In the genomic region with DNA sequence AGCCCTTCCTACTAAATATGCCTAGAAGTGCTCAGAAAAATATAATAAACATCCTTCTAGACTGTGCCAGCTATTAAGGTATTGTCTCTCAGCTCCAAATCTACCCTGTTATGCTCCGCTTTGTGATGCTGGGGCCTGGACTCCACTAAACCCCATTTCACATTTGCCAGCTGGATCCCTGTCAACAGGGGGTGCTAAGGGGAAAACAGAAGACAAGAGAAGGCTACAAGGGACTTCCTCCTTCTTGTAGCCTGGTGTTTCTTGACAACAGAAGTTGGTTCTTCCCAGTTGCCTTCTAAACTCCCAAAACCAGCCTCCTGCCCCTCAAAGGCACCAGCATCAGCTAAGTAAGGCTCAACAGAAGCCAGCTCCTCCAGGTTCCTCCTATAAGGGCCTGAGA, we compare ENCODE assay signal across 12 cellular contexts. TPM values are rescaled to one million over a fixed set of nuclear protein-coding genes. Genes with fewer than 3 reads are reported as not detected.
DNase-seq lines count a peak whose midpoint lies in the region; ATAC-seq and TF ChIP-seq lines count a peak whose summit lies in the region.
"Had no signal": no experiment of that assay in that cellular context is flagged by ENCODE, and none has a peak within 500 bp of the region (broad histone marks: within the 10 kb centered on the region; RNA-seq: fewer than 3 reads in every experiment).

No MANE protein-coding gene starts in this region.

- H2BK120ac ChIP-seq in mesenchymal stem cell (ENCODE audit: low read depth, low read length): peak overlapping the region; percentile 71

- TF ChIP-seq CTCF in Caco-2 (IDR thresholded peaks at IDR 0.05; ENCODE audit: insufficient read depth in 1 of 2, low read depth in 1 of 2, low read length in 1 of 2, severe bottlenecking in 1 of 2, unreplicated experiment in 1 of 2): peak in 1 of 2 experiments; percentile 28
- TF ChIP-seq CTCF in HL-60 (IDR thresholded peaks at IDR 0.05; ENCODE audit: insufficient read depth, low read length): peak; percentile 47
- peak; percentile 42 for TF ChIP-seq CTCF in WERI-Rb-1 (IDR thresholded peaks at IDR 0.05; ENCODE audit: low read depth, low read length)
- TF ChIP-seq CTCF in psoas muscle (IDR thresholded peaks at IDR 0.05): no peak

- BruUV-seq in Caco-2 (replicated peaks; lab: Mats Ljungman, UMichigan): no TSS peak

- H3K9ac ChIP-seq in mesenchymal stem cell (ENCODE audit: low read length): peak overlapping the region; percentile 12

- peak overlapping the region in 1 of 2 experiments; percentile 28 for H3K18ac ChIP-seq in mesenchymal stem cell (ENCODE audit: low read depth in 1 of 2, low read length in 2 of 2)

- H2BK5ac ChIP-seq in mesenchymal stem cell (ENCODE audit: low read depth, low read length, poor library complexity, severe bottlenecking): no peak overlapping the region

- no peak overlapping the region for H3K4me3 Mint-ChIP-seq in Caco-2 (ENCODE audit: unreplicated experiment)
- H3K4me3 Mint-ChIP-seq: stimulated activated naive CD8-positive, alpha-beta T cell treated with anti-CD3 and anti-CD28 coated beads, Interleukin-15, Interleukin-2, amounts not matched to agents 100 ng/mL and 50 ng/mL, for 24 hours had no signal

- peak overlapping the region; percentile 24 for H3K27ac Mint-ChIP-seq in Caco-2 (ENCODE audit: unreplicated experiment)
- H3K27ac Mint-ChIP-seq: stimulated activated naive CD8-positive, alpha-beta T cell treated with anti-CD3 and anti-CD28 coated beads, Interleukin-15, Interleukin-2, amounts not matched to agents 100 ng/mL and 50 ng/mL, for 24 hours had no signal

- no peak overlapping the region for H3K4me2 ChIP-seq in mesenchymal stem cell (ENCODE audit: low read length, poor library complexity, severe bottlenecking)
- H3K4me2 ChIP-seq: hepatocyte had no signal

- peak overlapping the region; percentile 52 to 57 for H2BK12ac ChIP-seq in mesenchymal stem cell (ENCODE audit: low read length in 2 of 2)

- no peak overlapping the region for H3K4ac ChIP-seq in mesenchymal stem cell (ENCODE audit: low read depth in 1 of 2, low read length in 2 of 2)

- H3K36me3 ChIP-seq in Caco-2 (ENCODE audit: control insufficient read depth, insufficient read depth, low read length) (0 out of 2 replicates have a peak, but pooled peaks cover 3% of the 10 kb centered on the region), WERI-Rb-1 (peaks cover 35% of the 10 kb centered on the region), mesenchymal stem cell (ENCODE audit: control insufficient read depth in 1 of 2, insufficient read depth in 2 of 2, low read depth in 1 of 2, low read length in 2 of 2) (no peaks in the 10 kb centered on the region), psoas muscle (ENCODE audit: insufficient read depth in 1 of 2, low read depth in 1 of 2) (no peaks in the 10 kb centered on the region)
- H3K36me3 ChIP-seq: right atrium auricular region had no signal

- no peaks in the 10 kb centered on the region for H3K27me3 Mint-ChIP-seq in Caco-2 (ENCODE audit: insufficient read depth, unreplicated experiment)
- H3K27me3 Mint-ChIP-seq: stimulated activated naive CD8-positive, alpha-beta T cell treated with anti-CD3 and anti-CD28 coated beads, Interleukin-15, Interleukin-2, amounts not matched to agents 100 ng/mL and 50 ng/mL, for 24 hours had no signal

- H3K27me3 ChIP-seq in Caco-2 (replicated peaks; ENCODE audit: control insufficient read depth, insufficient read depth, low read length): no peaks in the 10 kb centered on the region
- no peaks in the 10 kb centered on the region for H3K27me3 ChIP-seq in HL-60 (ENCODE audit: insufficient read depth, poor library complexity, severe bottlenecking)
- no peaks in the 10 kb centered on the region for H3K27me3 ChIP-seq in WERI-Rb-1 (ENCODE audit: insufficient read depth, low read depth, severe bottlenecking)
- H3K27me3 ChIP-seq in mesenchymal stem cell (ENCODE audit: control insufficient read depth in 1 of 2, insufficient read depth in 1 of 2, low read length in 2 of 2): no peaks in the 10 kb centered on the region
- no peaks in the 10 kb centered on the region for H3K27me3 ChIP-seq in psoas muscle (ENCODE audit: insufficient read depth in 3 of 3, low read length in 2 of 3)
- H3K27me3 ChIP-seq: hepatocyte, right atrium auricular region had no signal

- peak overlapping the region; percentile 80 for H4K8ac ChIP-seq in mesenchymal stem cell (ENCODE audit: low read length)

- DNase-seq in Caco-2 (no peak), HL-60 (ENCODE audit: low read depth in 1 of 2, low spot score in 1 of 2) (peak in 1 of 2 experiments; percentile 82), WERI-Rb-1 (peak; percentile 33), mesenchymal stem cell (peak; percentile 50), SK-N-DZ (ENCODE audit: low spot score) (no peak), NCI-H1436 (lab: John Stamatoyannopoulos, UW) (no peak), psoas muscle (no peak)
- DNase-seq: NCI-H1092 treated with DMSO at 0.1 percent for 48 hours had no signal

- POLR2A ChIA-PET in Caco-2 (lab: Charles Lee): interaction anchor here (1.0 kb wide), 1 partner anchor 36 kb away, joined by 3 read pairs; no protein-coding TSS in a partner anchor

- H3K27ac ChIP-seq in HL-60 (replicated peaks): peak overlapping the region; percentile 56
- H3K27ac ChIP-seq in WERI-Rb-1: no peak overlapping the region
- no peak overlapping the region for H3K27ac ChIP-seq in mesenchymal stem cell (ENCODE audit: low read length, poor library complexity, severe bottlenecking)
- H3K27ac ChIP-seq in psoas muscle: no peak overlapping the region
- H3K27ac ChIP-seq: hepatocyte, right atrium auricular region had no signal

- H2AFZ ChIP-seq in mesenchymal stem cell (ENCODE audit: low read depth, low read length): no peak overlapping the region
- H2AFZ ChIP-seq: hepatocyte had no signal

- H3K36me3 Mint-ChIP-seq in Caco-2 (ENCODE audit: insufficient read depth, unreplicated experiment): peaks cover 17% of the 10 kb centered on the region

- H3K23ac ChIP-seq in mesenchymal stem cell (ENCODE audit: low read length in 2 of 2): no peak overlapping the region

- H2BK15ac ChIP-seq in mesenchymal stem cell (ENCODE audit: low read depth, poor library complexity, severe bottlenecking): no peak overlapping the region

- no peaks in the 10 kb centered on the region for H3K9me3 Mint-ChIP-seq in Caco-2 (ENCODE audit: unreplicated experiment)
- H3K9me3 Mint-ChIP-seq: stimulated activated naive CD8-positive, alpha-beta T cell treated with anti-CD3 and anti-CD28 coated beads, Interleukin-15, Interleukin-2, amounts not matched to agents 100 ng/mL and 50 ng/mL, for 24 hours had no signal

- H3K4me1 Mint-ChIP-seq in Caco-2 (ENCODE audit: low read depth, unreplicated experiment): peaks cover 27% of the 10 kb centered on the region

- H3K4me1 ChIP-seq in Caco-2 (peaks cover 25% of the 10 kb centered on the region), mesenchymal stem cell (ENCODE audit: control insufficient read depth, insufficient read depth, low read depth, low read length) (peaks cover 9% of the 10 kb centered on the region), psoas muscle (peaks cover 34% of the 10 kb centered on the region)

- intact Hi-C loops in Caco-2 (cut with micrococcal nuclease; ENCODE audit: unreplicated experiment): no loop called here
- intact Hi-C loops in psoas muscle (cut with DNase I): loop anchor here in 1 of 2 donors (5.0 kb wide), 1 partner anchor 33 kb away; no protein-coding TSS in a partner anchor

- H3K4me3 ChIP-seq in Caco-2 (ENCODE audit: low read depth, low read length): no peak overlapping the region
- no peak overlapping the region for H3K4me3 ChIP-seq in HL-60 (replicated peaks; ENCODE audit: insufficient read depth, low read length)
- no peak overlapping the region for H3K4me3 ChIP-seq in WERI-Rb-1 (ENCODE audit: low read depth, low read length)
- no peak overlapping the region for H3K4me3 ChIP-seq in mesenchymal stem cell (ENCODE audit: insufficient read depth in 1 of 2, low read depth in 1 of 2, low read length in 2 of 2)
- H3K4me3 ChIP-seq in psoas muscle: no peak overlapping the region
- H3K4me3 ChIP-seq: hepatocyte, right atrium auricular region had no signal

- H2AK5ac ChIP-seq in mesenchymal stem cell (ENCODE audit: low read length, severe bottlenecking): peak overlapping the region; percentile 70

- H3K79me1 ChIP-seq in mesenchymal stem cell (replicated peaks; ENCODE audit: low read length, poor library complexity, severe bottlenecking): peaks cover 7% of the 10 kb centered on the region

- H3K9me3 ChIP-seq in Caco-2: no peaks in the 10 kb centered on the region
- H3K9me3 ChIP-seq in WERI-Rb-1 (ENCODE audit: severe bottlenecking): no peaks in the 10 kb centered on the region
- H3K9me3 ChIP-seq in mesenchymal stem cell (ENCODE audit: control insufficient read depth, low read length): no peaks in the 10 kb centered on the region
- no peaks in the 10 kb centered on the region for H3K9me3 ChIP-seq in psoas muscle
- H3K9me3 ChIP-seq: right atrium auricular region had no signal

- CTCF ChIA-PET in Caco-2 (lab: Charles Lee): interaction anchor here (0.8 to 1.0 kb wide), 3 partner anchors 19 to 50 kb away, joined by 3 to 6 read pairs (median 3); no protein-coding TSS in a partner anchor

- WGBS in mesenchymal stem cell: 100% methylated on average over 1 of the region's 1 CpG
- 86 to 97% (median 96%) methylated on average over 1 of the region's 1 CpG for WGBS in psoas muscle, 3 donors

- H3K14ac ChIP-seq in mesenchymal stem cell (ENCODE audit: low read length in 2 of 2): no peak overlapping the region

- H4K91ac ChIP-seq in mesenchymal stem cell (ENCODE audit: low read length): peak overlapping the region; percentile 59

- no peak for ATAC-seq in esophagus mucosa
- ATAC-seq in psoas muscle: no peak

RNA-seq across cellular contexts. Expression of a gene that starts 5.2 kb away (rescaled TPM):
- total RNA-seq in Caco-2 (2022) (182 and 190 TPM in 2 replicates), esophagus mucosa (117 TPM), psoas muscle (100 to 1,000 TPM in 3 of 4 donors, 10 to 100 TPM in 1; 100.0 to 130 (median 111) TPM)
- polyA plus RNA-seq in mesenchymal stem cell (2013, experiment 1 of 2): 54.5 TPM
- 49.1 TPM for polyA plus RNA-seq in mesenchymal stem cell (2013, experiment 2 of 2)
- 179 and 200 TPM in 2 replicates for polyA plus RNA-seq in SK-N-DZ (2014; cell fraction: cytosol; rRNA removed)
- polyA plus RNA-seq in SK-N-DZ (2014; cell fraction: nucleus; rRNA removed): 399 and 537 TPM in 2 replicates
- 100 to 1,000 TPM in 1 of 3 donors, 10 to 100 TPM in 2; 68.9 to 102 (median 92.8) TPM for polyA plus RNA-seq in psoas muscle

RNA-seq across cellular contexts. Expression of a gene that starts 5.5 kb away (rescaled TPM):
- total RNA-seq in Caco-2 (2022) (13.7 and 13.8 TPM in 2 replicates), esophagus mucosa (5.5 TPM), psoas muscle (1 to 10 TPM; 4.9 to 5.9 (median 5.4) TPM)
- 3.2 TPM for polyA plus RNA-seq in mesenchymal stem cell (2013, experiment 1 of 2)
- 3.9 TPM for polyA plus RNA-seq in mesenchymal stem cell (2013, experiment 2 of 2)
- polyA plus RNA-seq in SK-N-DZ (2014; cell fraction: cytosol; rRNA removed): 15.5 and 17.4 TPM in 2 replicates
- 11.1 and 12.0 TPM in 2 replicates for polyA plus RNA-seq in SK-N-DZ (2014; cell fraction: nucleus; rRNA removed)
- polyA plus RNA-seq in psoas muscle: 10 to 100 TPM in 1 of 3 donors, 1 to 10 TPM in 2; 4.0 to 10.4 (median 7.0) TPM

RNA-seq across cellular contexts. Expression of a gene that starts 28.0 kb away (rescaled TPM):
- total RNA-seq in Caco-2 (2022) (158 and 170 TPM in 2 replicates), esophagus mucosa (81.0 TPM), psoas muscle (10 to 100 TPM; 74.9 to 91.2 (median 80.4) TPM)
- polyA plus RNA-seq in mesenchymal stem cell (2013, experiment 1 of 2): 135 TPM
- 137 TPM for polyA plus RNA-seq in mesenchymal stem cell (2013, experiment 2 of 2)
- polyA plus RNA-seq in SK-N-DZ (2014; cell fraction: cytosol; rRNA removed): 76.1 and 80.5 TPM in 2 replicates
- 28.6 and 49.4 TPM in 2 replicates for polyA plus RNA-seq in SK-N-DZ (2014; cell fraction: nucleus; rRNA removed)
- 100 to 1,000 TPM; 101 to 223 (median 141) TPM for polyA plus RNA-seq in psoas muscle

RNA-seq across cellular contexts. Expression of a gene that starts 30.6 kb away (rescaled TPM):
- not detected in 2 replicates for total RNA-seq in Caco-2 (2022)
- polyA plus RNA-seq in mesenchymal stem cell (2013, experiment 1 of 2): not detected
- not detected for polyA plus RNA-seq in mesenchymal stem cell (2013, experiment 2 of 2)
- 0.18 TPM in 1 of 2 replicates, not detected in the other for polyA plus RNA-seq in SK-N-DZ (2014; cell fraction: cytosol; rRNA removed)
- polyA plus RNA-seq in SK-N-DZ (2014; cell fraction: nucleus; rRNA removed): 0.47 TPM in 1 of 2 replicates, not detected in the other
- not detected for total RNA-seq in esophagus mucosa
- not detected for total RNA-seq in psoas muscle
- polyA plus RNA-seq in psoas muscle: not detected
- total RNA-seq: hepatocyte, right atrium auricular region had no signal
- polyA plus RNA-seq: hepatocyte had no signal

RNA-seq across cellular contexts. Expression of a gene that starts 37.4 kb away (rescaled TPM):
- total RNA-seq in Caco-2 (2022) (98.6 and 105 TPM in 2 replicates), esophagus mucosa (46.0 TPM), psoas muscle (10 to 100 TPM; 32.7 to 45.7 (median 37.1) TPM)
- polyA plus RNA-seq in mesenchymal stem cell (2013, experiment 1 of 2): 35.1 TPM
- 36.7 TPM for polyA plus RNA-seq in mesenchymal stem cell (2013, experiment 2 of 2)
- 67.5 and 75.5 TPM in 2 replicates for polyA plus RNA-seq in SK-N-DZ (2014; cell fraction: cytosol; rRNA removed)
- polyA plus RNA-seq in SK-N-DZ (2014; cell fraction: nucleus; rRNA removed): 33.2 and 41.3 TPM in 2 replicates
- polyA plus RNA-seq in psoas muscle: 10 to 100 TPM; 33.0 to 49.2 (median 43.0) TPM

Comparison
In these comparisons a context has a peak if more than half of its experiments do, and no peak if none do; other contexts are left out.
1. DNase-seq: peak in WERI-Rb-1 (single experiment) and mesenchymal stem cell (single experiment); none in Caco-2 (0 of 2), SK-N-DZ (single experiment), NCI-H1436 (single experiment) and psoas muscle (0 of 2).